Comparison of ENCODE assay signal across 8 cellular contexts in genomic region chr16:85420501-85421337, GRCh38.
DNase-seq lines count a peak whose midpoint lies in the region; ATAC-seq and TF ChIP-seq lines count a peak whose summit lies in the region.

No MANE protein-coding gene starts in this region.

- CTCF ChIA-PET in BJ (lab: Yijun Ruan, JAX) (interaction anchor here (0.5 to 4.2 kb wide), 37 partner anchors 9 to 306 kb away, joined by 3 to 26 read pairs (median 4); no protein-coding TSS in a partner anchor), RWPE1 (lab: Yijun Ruan, JAX) (interaction anchor here (0.6 to 1.8 kb wide), 9 partner anchors 23 to 254 kb away, joined by 3 to 8 read pairs (median 4); no protein-coding TSS in a partner anchor)

- TF ChIP-seq CTCF in BJ (IDR thresholded peaks at IDR 0.05; ENCODE audit: insufficient read depth, low read depth, low read length) (peak; percentile 76), RWPE1 (conservative IDR thresholded peaks at IDR 0.05; ENCODE audit: low read depth) (peak; percentile 98), heart right ventricle (IDR thresholded peaks at IDR 0.05) (peak; percentile 99 to 100 (median 100))

- H3K9me3 ChIP-seq in heart right ventricle: no peaks in the 10 kb centered on the region

- H3K27ac ChIP-seq in RWPE1: no peak overlapping the region
- H3K27ac ChIP-seq in heart right ventricle: no peak overlapping the region

- H3K36me3 ChIP-seq in BJ (ENCODE audit: control insufficient read depth, insufficient read depth, low read length) (no peaks in the 10 kb centered on the region; the same call in 1 of the 2 replicates), heart right ventricle (no peaks in the 10 kb centered on the region)

- DNase-seq in BJ (ENCODE audit: low read depth): no peak
- DNase-seq in HCEC 1CT: peak; percentile 32
- DNase-seq in RWPE1 (ENCODE audit: low spot score): peak; percentile 49
- peak; percentile 42 to 66 (median 56) for DNase-seq in activated naive CD4-positive, alpha-beta T cell (lab: John Stamatoyannopoulos, UW)
- peak; percentile 16 to 72 for DNase-seq in heart right ventricle
- peak; percentile 76 for DNase-seq in stimulated activated CD4-positive, alpha-beta T cell treated with anti-CD3 and anti-CD28 coated beads, Interleukin-12 subunit alpha, Interleukin-12 subunit beta, amount 100 ng/mL, for 4 hours
- no peak for DNase-seq in DMS79 (lab: John Stamatoyannopoulos, UW)
- DNase-seq in OCI-M2 (lab: John Stamatoyannopoulos, UW; ENCODE audit: unreplicated experiment): no peak

- POLR2A ChIA-PET in BJ (lab: Charles Lee): no interaction called here
- POLR2A ChIA-PET in RWPE1 (lab: Yijun Ruan, JAX; ENCODE audit: low non-redundant PET): no interaction called here

- intact Hi-C loops in heart right ventricle (cut with DNase I): loop anchor here in 9 of 10 donors (1.0 to 10.0 kb wide), 8 partner anchors 54 to 190 kb away; no protein-coding TSS in a partner anchor

- peaks cover 3 to 18% (median 7%) of the 10 kb centered on the region in 9 donors for H3K4me1 ChIP-seq in heart right ventricle

- WGBS in heart right ventricle, 2 donors: 40 to 44% methylated on average over 42 of the region's 42 CpGs

- no peak overlapping the region for H3K4me3 ChIP-seq in BJ (ENCODE audit: low read depth, low read length)
- no peak overlapping the region for H3K4me3 ChIP-seq in heart right ventricle

- ATAC-seq in heart right ventricle: peak; percentile 42 to 81 (median 61)

- H3K27me3 ChIP-seq in BJ (ENCODE audit: control insufficient read depth, insufficient read depth, low read length): no peaks in the 10 kb centered on the region
- H3K27me3 ChIP-seq in heart right ventricle: no peaks in the 10 kb centered on the region

Comparison
In these comparisons a context has a peak if more than half of its experiments do, and no peak if none do; other contexts are left out.
1. DNase-seq: peak in HCEC 1CT (single experiment), RWPE1 (single experiment), activated naive CD4-positive, alpha-beta T cell (4 of 4), heart right ventricle (2 of 2) and stimulated activated CD4-positive, alpha-beta T cell treated with anti-CD3 and anti-CD28 coated beads, Interleukin-12 subunit alpha, Interleukin-12 subunit beta, amount 100 ng/mL, for 4 hours (single experiment); none in BJ (single experiment), DMS79 (single experiment) and OCI-M2 (single experiment).
2. Peak in every context shown above with its lines, with median percentiles within 50 percentile points of each other: CTCF ChIP-seq.